In the genomic region with DNA sequence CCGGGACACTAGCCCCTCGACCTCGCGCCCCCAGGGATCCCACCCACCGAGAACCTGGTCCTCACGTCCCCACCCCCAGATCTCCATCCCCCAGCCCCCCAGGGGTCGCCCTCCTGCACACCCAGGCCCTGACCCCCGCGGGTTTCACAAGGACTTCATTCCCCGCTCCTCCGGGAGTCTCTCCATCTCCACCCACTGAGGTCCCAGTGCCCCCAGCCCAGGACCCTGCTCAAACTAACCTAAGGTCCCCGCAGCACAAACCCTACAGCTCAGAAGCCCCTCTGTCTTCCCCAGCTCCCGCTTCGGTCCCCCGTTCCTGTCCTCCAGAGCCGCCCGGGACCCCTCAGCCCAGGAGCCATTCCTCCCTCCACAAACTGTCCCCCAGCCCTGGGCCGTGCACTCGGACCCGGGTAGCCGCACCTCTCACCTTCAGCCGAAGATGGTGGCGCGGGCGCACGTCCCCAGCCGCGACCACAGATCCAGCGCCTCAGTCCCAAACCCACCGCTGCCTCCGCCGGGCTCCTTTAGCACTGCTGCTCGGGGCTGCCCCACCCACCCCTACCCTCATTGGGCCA, we compare ENCODE assay signal across 8 cellular contexts. TPM values are rescaled to one million over a fixed set of nuclear protein-coding genes. Genes with fewer than 3 reads are reported as not detected.
A peak's percentile ranks its signal among the peaks of the same experiment; 100 is the strongest.
DNase-seq lines count a peak whose midpoint lies in the region; ATAC-seq and TF ChIP-seq lines count a peak whose summit lies in the region.

A gene (minus strand): TSS at position 499 of the 575 bp plus-strand sequence. CDS start 7,479 bp downstream, outside the sequence.

- no peaks in the 10 kb centered on the region for H3K36me3 ChIP-seq in GM23338 (ENCODE audit: insufficient read depth)
- no peaks in the 10 kb centered on the region for H3K36me3 ChIP-seq in Karpas-422 (ENCODE audit: insufficient read depth, low read length)

- H2AFZ ChIP-seq in GM23338, result 0 out of 2 replicates have a peak within 1 kb of the TSS, but pooled peaks have one; percentile 24
- H2AFZ ChIP-seq in Karpas-422 (ENCODE audit: low read length), result no peak within 1 kb of the TSS

- no peak within 1 kb of the TSS for H3K9ac ChIP-seq in Karpas-422 (ENCODE audit: low read length)

- no peak; the same call in 2 of the 3 replicates for ATAC-seq in GM23338

- H3K27me3 ChIP-seq in GM23338 (ENCODE audit: insufficient read depth) (no peaks in the 10 kb centered on the region), Karpas-422 (ENCODE audit: low read length) (no peaks in the 10 kb centered on the region)

- H4K20me1 ChIP-seq in GM23338 (replicated peaks; ENCODE audit: insufficient read depth) (peaks cover 35% of the 10 kb centered on the region), Karpas-422 (ENCODE audit: insufficient read depth, low read depth, low read length) (no peaks in the 10 kb centered on the region)

- intact Hi-C loops in posterior vena cava (cut with DNase I), result loop anchor here in 1 of 2 donors (10.0 kb wide), 1 partner anchor 114 kb away; a partner anchor contains a TSS

- no peaks in the 10 kb centered on the region for H3K9me2 ChIP-seq in GM23338 (ENCODE audit: insufficient read depth)
- no peaks in the 10 kb centered on the region for H3K9me2 ChIP-seq in Karpas-422 (replicated peaks; ENCODE audit: insufficient read depth, low read length)

- peaks cover 28% of the 10 kb centered on the region for H3K4me1 ChIP-seq in GM23338 (ENCODE audit: insufficient read depth)
- no peaks in the 10 kb centered on the region for H3K4me1 ChIP-seq in Karpas-422 (ENCODE audit: low read length)

- H3K9me3 Mint-ChIP-seq in GM23338, result no peaks in the 10 kb centered on the region

- TF ChIP-seq CTCF in GM23338 (conservative IDR thresholded peaks at IDR 0.05; ENCODE audit: low read depth in 2 of 2) (no peak), WI38 (IDR thresholded peaks at IDR 0.05; ENCODE audit: low read depth, low read length) (no peak)

- peaks cover 51% of the 10 kb centered on the region for H3K79me2 ChIP-seq in GM23338 (replicated peaks; ENCODE audit: insufficient read depth)
- H3K79me2 ChIP-seq in Karpas-422 (ENCODE audit: low read length), result no peaks in the 10 kb centered on the region

- no peaks in the 10 kb centered on the region for H3F3A ChIP-seq in GM23338 (replicated peaks; ENCODE audit: low read depth)

- H3K9me3 ChIP-seq in Karpas-422 (ENCODE audit: low read length), result no peaks in the 10 kb centered on the region

- peak within 1 kb of the TSS; percentile 97 for H3K4me3 Mint-ChIP-seq in GM23338

- H3K27ac ChIP-seq in GM23338 (ENCODE audit: low read depth), result peak within 1 kb of the TSS; percentile 91
- H3K27ac ChIP-seq in Karpas-422 (ENCODE audit: low read length), result no peak within 1 kb of the TSS

- peak within 1 kb of the TSS; percentile 96 for H3K4me3 ChIP-seq in GM23338
- H3K4me3 ChIP-seq in WI38 (ENCODE audit: low read depth, low read length), result peak within 1 kb of the TSS; percentile 87
- H3K4me3 ChIP-seq in Karpas-422 (ENCODE audit: low read length), result no peak within 1 kb of the TSS

- H3K36me3 Mint-ChIP-seq in GM23338 (ENCODE audit: low read depth), result no peaks in the 10 kb centered on the region; the same call in 2 of the 3 replicates

- DNase-seq in GM23338 (ENCODE audit: low spot score) (no peak), glomerular endothelial cell (ENCODE audit: extremely low read depth, low read depth, low spot score) (no peak), posterior vena cava (ENCODE audit: low spot score) (peak; percentile 79), putamen (ENCODE audit: low spot score) (no peak), MV-4-11 (lab: John Stamatoyannopoulos, UW) (no peak), NCI-H82 treated with DMSO at 0.1 percent for 48 hours (lab: John Stamatoyannopoulos, UW; ENCODE audit: unreplicated experiment) (no peak), Karpas-422 (no peak)

- peaks cover 26% of the 10 kb centered on the region for H3K4me1 Mint-ChIP-seq in GM23338

- peaks cover 2% of the 10 kb centered on the region for H3K27me3 Mint-ChIP-seq in GM23338 (ENCODE audit: insufficient read depth, low read depth, poor library complexity)

- H3K4me2 ChIP-seq in GM23338, result peak within 1 kb of the TSS; percentile 79
- no peak within 1 kb of the TSS for H3K4me2 ChIP-seq in Karpas-422 (ENCODE audit: low read depth, low read length, poor library complexity, severe bottlenecking)

- H3K27ac Mint-ChIP-seq in GM23338, result peak within 1 kb of the TSS; percentile 98

TF ChIP-seq in GM23338, 12 proteins besides CTCF, POLR2A, EP300 and RAD21:
- TF ChIP-seq ZNF114 (CRISPR knock-in tag; IDR thresholded peaks at IDR 0.05) (no peak), POLR2AphosphoS5 (IDR thresholded peaks at IDR 0.05; ENCODE audit: low read depth) (peak; percentile 91)

RNA-seq across cellular contexts. Expression of the gene that starts here (rescaled TPM):
- total RNA-seq in GM23338 (2014; rRNA removed; shearing (Covaris generic)), result 230 and 246 TPM in 2 replicates
- polyA plus RNA-seq in GM23338 (2016; fragmentation: Nextera tagmentation; extraction: Ambion mirVana), result 78.1 and 89.5 TPM in 2 replicates
- total RNA-seq in glomerular endothelial cell (89.0 and 137 TPM in 2 replicates), posterior vena cava (100 to 1,000 TPM; 232 to 233 TPM)
- total RNA-seq in Karpas-422 (2014; rRNA removed; shearing (Covaris generic); ENCODE audit: low replicate concordance), result not detected in 2 replicates

Comparison
In these comparisons a context has a peak if more than half of its experiments do, and no peak if none do; other contexts are left out.
1. RNA of the gene that starts here (total RNA-seq): 232 to 233 TPM in posterior vena cava, 230 to 246 TPM in GM23338 and 89.0 to 137 TPM in glomerular endothelial cell; not detected in Karpas-422; every median in the first group is over 10 times any median in the second.